In genomic region chr16:49833055-49833454, GRCh38 we compare ENCODE assay signal across 11 cellular contexts.
A peak's percentile ranks its signal among the peaks of the same experiment; 100 is the strongest.
DNase-seq lines count a peak whose midpoint lies in the region.
"Had no signal": no experiment of that assay in that cellular context is flagged by ENCODE, and none has a peak within 500 bp of the region (broad histone marks: within the 10 kb centered on the region; RNA-seq: fewer than 3 reads in every experiment).

No MANE protein-coding gene starts in this region.

- H3K9me3 Mint-ChIP-seq in activated naive CD4-positive, alpha-beta T cell treated with anti-CD3 and anti-CD28 coated beads, Interleukin-2, amount 10 ng/mL, durations not matched to agents 7 days and 5 days, result no peaks in the 10 kb centered on the region

- H3K4me3 Mint-ChIP-seq in activated naive CD4-positive, alpha-beta T cell treated with anti-CD3 and anti-CD28 coated beads, Interleukin-2, amount 10 ng/mL, durations not matched to agents 7 days and 5 days, result no peak overlapping the region

- H3K27ac ChIP-seq in SK-N-MC (peak overlapping the region; percentile 95), stomach smooth muscle (ENCODE audit: low read length) (peak overlapping the region; percentile 64)

- H3K27ac Mint-ChIP-seq in activated naive CD4-positive, alpha-beta T cell treated with anti-CD3 and anti-CD28 coated beads, Interleukin-2, amount 10 ng/mL, durations not matched to agents 7 days and 5 days, result no peak overlapping the region

- H3K4me1 ChIP-seq in stomach smooth muscle (ENCODE audit: control insufficient read depth, insufficient read depth, low read length), result peaks cover 63% of the 10 kb centered on the region

- in situ Hi-C loops in KBM-7 (cut with MboI; ENCODE audit: low pct_unique_long_range_greater_than_20kb, low sequenced_read_pairs), result no loop called here

- CTCF ChIA-PET in activated naive CD4-positive, alpha-beta T cell treated with anti-CD3 and anti-CD28 coated beads, Interleukin-2, amount 10 ng/mL, durations not matched to agents 7 days and 5 days (lab: Charles Lee), result interaction anchor here (1.7 kb wide), 1 partner anchor 44 kb away, joined by 5 read pairs; no protein-coding TSS in a partner anchor

- no peaks in the 10 kb centered on the region for H3K36me3 ChIP-seq in SK-N-MC (ENCODE audit: insufficient read depth, low read length)
- H3K36me3 ChIP-seq in stomach smooth muscle (ENCODE audit: control insufficient read depth in 2 of 2, insufficient read depth in 2 of 2, low read length in 2 of 2), result no peaks in the 10 kb centered on the region

- no peaks in the 10 kb centered on the region for H3K9me3 ChIP-seq in SK-N-MC (ENCODE audit: low read depth, low read length)
- no peaks in the 10 kb centered on the region for H3K9me3 ChIP-seq in stomach smooth muscle (ENCODE audit: control insufficient read depth in 2 of 2, low read length in 2 of 2)

- H3K9ac ChIP-seq in SK-N-MC (ENCODE audit: insufficient read length) (no peak overlapping the region), stomach smooth muscle (ENCODE audit: low read length in 2 of 2) (peak overlapping the region; percentile 40 to 47)

- peaks cover 24% of the 10 kb centered on the region for H3K27me3 Mint-ChIP-seq in activated naive CD4-positive, alpha-beta T cell treated with anti-CD3 and anti-CD28 coated beads, Interleukin-2, amount 10 ng/mL, durations not matched to agents 7 days and 5 days

- H3K4me3 ChIP-seq in SK-N-MC, result peak overlapping the region; percentile 19; the same call in 1 of the 2 replicates
- H3K4me3 ChIP-seq in stomach smooth muscle (ENCODE audit: low read length in 2 of 2), result peak overlapping the region; percentile 27 to 47

- no peaks in the 10 kb centered on the region for H3K36me3 Mint-ChIP-seq in activated naive CD4-positive, alpha-beta T cell treated with anti-CD3 and anti-CD28 coated beads, Interleukin-2, amount 10 ng/mL, durations not matched to agents 7 days and 5 days

- no peaks in the 10 kb centered on the region for H3K4me1 Mint-ChIP-seq in activated naive CD4-positive, alpha-beta T cell treated with anti-CD3 and anti-CD28 coated beads, Interleukin-2, amount 10 ng/mL, durations not matched to agents 7 days and 5 days

- DNase-seq in SK-N-MC (ENCODE audit: low read depth, low spot score) (no peak), fibroblast of peridontal ligament (ENCODE audit: extremely low read depth) (peak; percentile 53), medulla oblongata (ENCODE audit: extremely low spot score) (peak; percentile 65), iPS-NIHi11 (ENCODE audit: low spot score) (no peak), KBM-7 (no peak), Ammon's horn (ENCODE audit: low spot score) (no peak)
- no peak for DNase-seq in activated naive CD4-positive, alpha-beta T cell treated with anti-CD3 and anti-CD28 coated beads, Interleukin-2, amount 10 ng/mL, durations not matched to agents 7 days and 5 days
- DNase-seq: activated CD4-positive, alpha-beta T cell treated with anti-CD3 and anti-CD28 coated beads for 1 hour; NCI-H226; SHP77 had no signal

- peaks cover 0 to 2% of the 10 kb centered on the region in 2 donors for H3K27me3 ChIP-seq in stomach smooth muscle (ENCODE audit: control insufficient read depth in 1 of 2, insufficient read depth in 2 of 2, low read length in 2 of 2)

Comparison
In these comparisons a context has a peak if more than half of its experiments do, and no peak if none do; other contexts are left out.
1. DNase-seq: peak in fibroblast of peridontal ligament (single experiment) and medulla oblongata (single experiment); none in SK-N-MC (single experiment), iPS-NIHi11 (single experiment), KBM-7 (single experiment), Ammon's horn (single experiment) and activated naive CD4-positive, alpha-beta T cell treated with anti-CD3 and anti-CD28 coated beads, Interleukin-2, amount 10 ng/mL, durations not matched to agents 7 days and 5 days (single experiment).